9 cellular contexts compared by ENCODE assay signal in the genomic region with DNA sequence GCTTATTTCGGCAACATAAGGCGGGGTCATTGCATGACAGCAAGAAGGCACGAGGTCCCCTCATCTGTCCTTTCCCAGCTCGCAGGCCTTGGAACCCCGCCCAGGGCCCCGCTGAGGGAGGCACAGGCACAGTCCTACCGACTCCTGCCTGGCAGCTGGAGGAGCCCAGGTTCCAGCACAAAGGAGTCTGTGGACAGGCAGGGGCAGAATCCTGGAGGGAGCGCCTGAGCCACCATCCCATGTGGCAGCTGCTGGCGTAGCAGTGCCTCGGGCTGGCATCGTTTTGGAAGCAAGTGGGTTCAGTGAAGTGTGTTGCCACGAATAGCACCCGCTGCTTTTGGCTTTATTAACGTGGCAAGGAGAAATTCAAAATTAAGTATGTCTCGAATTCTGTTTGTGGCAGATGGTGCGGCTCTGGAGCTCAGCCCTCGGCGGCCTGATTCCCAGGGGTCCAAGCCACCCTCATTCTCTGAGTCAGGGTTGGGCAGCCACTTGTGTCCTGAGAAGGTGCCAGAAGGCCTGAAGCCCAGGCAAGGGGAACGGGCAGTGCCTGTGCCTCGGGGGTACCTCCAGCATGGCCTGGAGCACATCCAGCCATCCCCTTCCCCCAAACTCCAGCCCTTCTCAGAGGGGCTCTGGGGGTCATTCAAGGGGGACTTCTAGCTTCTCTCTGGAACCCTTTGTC. TPM values are rescaled to one million over a fixed set of nuclear protein-coding genes. Genes with fewer than 3 reads are reported as not detected.
DNase-seq lines count a peak whose midpoint lies in the region; ATAC-seq, FAIRE-seq and TF ChIP-seq lines count a peak whose summit lies in the region.
"Had no signal": no experiment of that assay in that cellular context is flagged by ENCODE, and none has a peak within 500 bp of the region (broad histone marks: within the 10 kb centered on the region; RNA-seq: fewer than 3 reads in every experiment).

No MANE protein-coding gene starts in this region.

- H3K9ac ChIP-seq in HUES64 (ENCODE audit: low read depth, low read length) (0 out of 2 replicates have a peak overlapping the region, but pooled peaks have one; percentile 29), keratinocyte (ENCODE audit: control insufficient read depth, extremely low read depth, insufficient read depth, low read length) (peak overlapping the region; percentile 48)

- intact Hi-C loops in naive thymus-derived CD4-positive, alpha-beta T cell (cut with micrococcal nuclease): no loop called here
- intact Hi-C loops in prostate gland (cut with DNase I): no loop called here

- no peaks in the 10 kb centered on the region for H3K27me3 ChIP-seq in HUES64 (ENCODE audit: insufficient read depth, low read length)
- H3K27me3 ChIP-seq in keratinocyte (ENCODE audit: control insufficient read depth, extremely low read depth, insufficient read depth, low read length): no peaks in the 10 kb centered on the region
- H3K27me3 ChIP-seq in naive thymus-derived CD4-positive, alpha-beta T cell (ENCODE audit: control insufficient read depth in 2 of 2, insufficient read depth in 2 of 2, low read length in 2 of 2): no peaks in the 10 kb centered on the region
- H3K27me3 ChIP-seq in prostate gland (replicated peaks; ENCODE audit: insufficient read depth): no peaks in the 10 kb centered on the region

- CTCF ChIA-PET in naive thymus-derived CD4-positive, alpha-beta T cell (lab: Charles Lee): interaction anchor here (1.2 to 1.7 kb wide), 2 partner anchors 68 to 96 kb away, joined by 3 to 4 read pairs; no protein-coding TSS in a partner anchor

- H3K4me1 ChIP-seq in HUES64 (ENCODE audit: insufficient read depth, low read length) (peaks cover 17% of the 10 kb centered on the region), keratinocyte (ENCODE audit: control insufficient read depth, extremely low read depth, insufficient read depth, low read length) (peaks cover 14% of the 10 kb centered on the region), prostate gland (replicated peaks) (no peaks in the 10 kb centered on the region)
- H3K4me1 ChIP-seq in naive thymus-derived CD4-positive, alpha-beta T cell (ENCODE audit: control insufficient read depth in 2 of 2, insufficient read depth in 2 of 2, low read length in 2 of 2): peaks cover 0 to 14% of the 10 kb centered on the region in 2 donors

- H3K79me2 ChIP-seq in keratinocyte (ENCODE audit: control insufficient read depth, insufficient read depth, low read length): no peaks in the 10 kb centered on the region

- H3K36me3 ChIP-seq in HUES64 (ENCODE audit: insufficient read depth, low read length) (peaks cover 4% of the 10 kb centered on the region; the same call in 1 of the 2 replicates), keratinocyte (ENCODE audit: control insufficient read depth in 2 of 2, extremely low read depth in 1 of 2, insufficient read depth in 2 of 2, low read length in 2 of 2) (peaks cover 0 to 4% of the 10 kb centered on the region in 2 experiments), prostate gland (peaks cover 0 to 3% of the 10 kb centered on the region in 2 donors)
- H3K36me3 ChIP-seq in naive thymus-derived CD4-positive, alpha-beta T cell (ENCODE audit: control insufficient read depth in 2 of 3, insufficient read depth in 3 of 3, low read length in 3 of 3): peaks cover 0 to 78% (median 5%) of the 10 kb centered on the region in 3 experiments

- H3K27me3 Mint-ChIP-seq in brain: no peaks in the 10 kb centered on the region
- H3K27me3 Mint-ChIP-seq in naive thymus-derived CD4-positive, alpha-beta T cell: no peaks in the 10 kb centered on the region
- H3K27me3 Mint-ChIP-seq: IgD-negative memory B cell had no signal

- TF ChIP-seq CTCF in brain (conservative IDR thresholded peaks at IDR 0.05) (no peak), keratinocyte (optimal IDR thresholded peaks at IDR 0.05 in 1 of 3, IDR thresholded peaks at IDR 0.05 in 1 of 3, conservative IDR thresholded peaks at IDR 0.05 in 1 of 3; ENCODE audit: extremely low read depth in 1 of 3, insufficient read depth in 2 of 3, low read length in 3 of 3) (peak in 1 of 3 experiments; percentile 9), prostate gland (IDR thresholded peaks at IDR 0.05) (no peak)

- peaks cover 6% of the 10 kb centered on the region for H3K36me3 Mint-ChIP-seq in brain
- H3K36me3 Mint-ChIP-seq in naive thymus-derived CD4-positive, alpha-beta T cell: peaks cover 8 to 22% (median 12%) of the 10 kb centered on the region in 5 donors

- dilution Hi-C loops in keratinocyte (cut with MboI; ENCODE audit: extremely low pct_ligation_motif_present, low sequenced_read_pairs): no loop called here

- H3K4me1 Mint-ChIP-seq in brain: peaks cover 33% of the 10 kb centered on the region
- H3K4me1 Mint-ChIP-seq in naive thymus-derived CD4-positive, alpha-beta T cell: peaks cover 11 to 24% (median 18%) of the 10 kb centered on the region in 7 donors

- peaks cover 2% of the 10 kb centered on the region for H3K9me1 ChIP-seq in keratinocyte (ENCODE audit: control insufficient read depth, extremely low read depth, insufficient read depth, low read length)

- H3K9me3 ChIP-seq in HUES64 (ENCODE audit: insufficient read depth, low read depth, low read length) (no peaks in the 10 kb centered on the region), keratinocyte (ENCODE audit: control insufficient read depth, low read depth, low read length) (no peaks in the 10 kb centered on the region), prostate gland (no peaks in the 10 kb centered on the region)
- H3K9me3 ChIP-seq in naive thymus-derived CD4-positive, alpha-beta T cell (ENCODE audit: control insufficient read depth in 2 of 3, low read length in 3 of 3): no peaks in the 10 kb centered on the region

- 92% methylated on average over 20 of the region's 20 CpGs for WGBS in HUES64
- 57% methylated on average over 20 of the region's 20 CpGs for WGBS in prostate gland

- H3K9me3 Mint-ChIP-seq in brain: no peaks in the 10 kb centered on the region
- peaks cover 0 to 4% (median 0%) of the 10 kb centered on the region in 11 donors for H3K9me3 Mint-ChIP-seq in naive thymus-derived CD4-positive, alpha-beta T cell
- H3K9me3 Mint-ChIP-seq: IgD-negative memory B cell had no signal

- DNase-seq in keratinocyte (ENCODE audit: low read depth, low spot score): no peak
- peak; percentile 24 for DNase-seq in superior temporal gyrus (ENCODE audit: extremely low spot score)
- DNase-seq in naive thymus-derived CD4-positive, alpha-beta T cell: no peak
- no peak for DNase-seq in prostate gland (ENCODE audit: low spot score)

- no peaks in the 10 kb centered on the region for H4K20me1 ChIP-seq in keratinocyte (ENCODE audit: control insufficient read depth, extremely low read depth, insufficient read depth, low read length)

- no peak overlapping the region for H2AFZ ChIP-seq in keratinocyte (ENCODE audit: control insufficient read depth, low read length)

- POLR2A ChIA-PET in naive thymus-derived CD4-positive, alpha-beta T cell (lab: Charles Lee): interaction anchor here (0.9 kb wide), 1 partner anchor 83 kb away, joined by 3 read pairs; no protein-coding TSS in a partner anchor

- ATAC-seq in naive thymus-derived CD4-positive, alpha-beta T cell: no peak
- ATAC-seq in HG03469 (IDR thresholded peaks at IDR 0.05; ENCODE audit: unreplicated experiment) (no peak), HG03460 (IDR thresholded peaks at IDR 0.05; ENCODE audit: unreplicated experiment) (no peak)

- no peak overlapping the region for H3K4me3 Mint-ChIP-seq in brain
- no peak overlapping the region for H3K4me3 Mint-ChIP-seq in naive thymus-derived CD4-positive, alpha-beta T cell

- no peak for TF ChIP-seq POLR2A in prostate gland (IDR thresholded peaks at IDR 0.05)

- no peak overlapping the region for H3K4me3 ChIP-seq in HUES64 (ENCODE audit: low read length)
- H3K4me3 ChIP-seq in keratinocyte (ENCODE audit: control insufficient read depth in 2 of 3, extremely low read depth in 1 of 3, insufficient read depth in 2 of 3, low read depth in 1 of 3, low read length in 3 of 3): peak overlapping the region in 1 of 3 experiments; percentile 19
- no peak overlapping the region for H3K4me3 ChIP-seq in naive thymus-derived CD4-positive, alpha-beta T cell (ENCODE audit: low read length)
- H3K4me3 ChIP-seq in prostate gland: no peak overlapping the region

- H3K4me2 ChIP-seq in keratinocyte (ENCODE audit: control insufficient read depth, extremely low read depth, insufficient read depth, low read depth, low read length): peak overlapping the region; percentile 73

- H3K27ac Mint-ChIP-seq in brain: peak overlapping the region; percentile 22 to 90 (median 58)
- peak overlapping the region in 3 of 9 donors; percentile 22 to 38 (median 30) for H3K27ac Mint-ChIP-seq in naive thymus-derived CD4-positive, alpha-beta T cell

- H3K27ac ChIP-seq in HUES64 (ENCODE audit: low read depth, low read length) (peak overlapping the region; percentile 38), keratinocyte (ENCODE audit: control insufficient read depth, insufficient read depth, low read length) (peak overlapping the region; percentile 38), prostate gland (peak overlapping the region in 1 of 2 donors; percentile 38)
- no peak overlapping the region for H3K27ac ChIP-seq in naive thymus-derived CD4-positive, alpha-beta T cell (ENCODE audit: low read depth, low read length)

- FAIRE-seq in keratinocyte (lab: Jason Lieb, UNC): no peak

RNA-seq across cellular contexts. Expression of gene SLC8B1, which starts 35.9 kb away (rescaled TPM):
- polyA plus RNA-seq in HUES64 (2013, experiment 1 of 2): 5.7 TPM
- 7.9 TPM for polyA plus RNA-seq in HUES64 (2013, experiment 2 of 2)
- 9.6 TPM for polyA plus RNA-seq in brain (ENCODE audit: insufficient read depth, low read depth, low replicate concordance)
- 8.0 to 14.6 TPM (median 8.8 TPM) in 3 replicates for polyA plus RNA-seq in keratinocyte
- polyA plus RNA-seq in keratinocyte (2011; ENCODE audit: low read depth): 12.3 TPM
- polyA plus RNA-seq in keratinocyte (2011; cell fraction: cytosol; rRNA removed): 4.8 and 6.2 TPM in 2 replicates
- polyA plus RNA-seq in keratinocyte (2011; cell fraction: nucleus; rRNA removed): 29.3 and 33.4 TPM in 2 replicates
- 8.4 and 12.9 TPM in 2 replicates for polyA plus RNA-seq in keratinocyte (2012; ENCODE audit: low replicate concordance)
- 20.9 to 40.4 TPM (median 30.6 TPM) in 3 replicates for polyA minus RNA-seq in keratinocyte
- 11.9 TPM for polyA minus RNA-seq in keratinocyte (2011; cell fraction: cytosol; rRNA and poly(A)+ RNA removed)
- polyA minus RNA-seq in keratinocyte (2011; cell fraction: nucleus; rRNA and poly(A)+ RNA removed): 17.9 and 30.6 TPM in 2 replicates
- total RNA-seq in naive thymus-derived CD4-positive, alpha-beta T cell: 100 to 1,000 TPM in 4 of 5 experiments, 10 to 100 TPM in 1; 40.9 to 169 (median 140) TPM
- 100 to 1,000 TPM in 1 of 2 donors, 10 to 100 TPM in 1; 68.1 to 144 TPM for polyA plus RNA-seq in naive thymus-derived CD4-positive, alpha-beta T cell
- 10 to 100 TPM; 23.1 to 94.7 TPM for total RNA-seq in prostate gland

RNA-seq across cellular contexts. Expression of gene PLBD2, which starts 59.4 kb away (rescaled TPM):
- 22.9 TPM for polyA plus RNA-seq in HUES64 (2013, experiment 1 of 2)
- polyA plus RNA-seq in HUES64 (2013, experiment 2 of 2): 27.8 TPM
- polyA plus RNA-seq in brain (ENCODE audit: insufficient read depth, low read depth, low replicate concordance): 36.7 TPM
- 6.4 to 12.9 TPM (median 10.8 TPM) in 3 replicates for polyA plus RNA-seq in keratinocyte
- 4.9 TPM for polyA plus RNA-seq in keratinocyte (2011; ENCODE audit: low read depth)
- polyA plus RNA-seq in keratinocyte (2011; cell fraction: cytosol; rRNA removed): 8.4 and 14.5 TPM in 2 replicates
- polyA plus RNA-seq in keratinocyte (2011; cell fraction: nucleus; rRNA removed): 52.6 and 56.5 TPM in 2 replicates
- polyA plus RNA-seq in keratinocyte (2012; ENCODE audit: low replicate concordance): 14.5 and 32.7 TPM in 2 replicates
- polyA minus RNA-seq in keratinocyte: 19.2 to 64.9 TPM (median 19.6 TPM) in 3 replicates
- polyA minus RNA-seq in keratinocyte (2011; cell fraction: cytosol; rRNA and poly(A)+ RNA removed): 34.5 TPM
- polyA minus RNA-seq in keratinocyte (2011; cell fraction: nucleus; rRNA and poly(A)+ RNA removed): 60.8 and 67.2 TPM in 2 replicates
- total RNA-seq in naive thymus-derived CD4-positive, alpha-beta T cell: 10 to 100 TPM; 13.2 to 25.4 (median 14.9) TPM
- 10 to 100 TPM in 1 of 2 donors, 1 to 10 TPM in 1; 7.8 to 10.6 TPM for polyA plus RNA-seq in naive thymus-derived CD4-positive, alpha-beta T cell
- total RNA-seq in prostate gland: 100 to 1,000 TPM in 1 of 2 donors, 10 to 100 TPM in 1; 48.2 to 114 TPM
